In genomic region chr6:132931937-132932336, GRCh38 we compare ENCODE assay signal across 11 cellular contexts.
DNase-seq lines count a peak whose midpoint lies in the region; ATAC-seq and TF ChIP-seq lines count a peak whose summit lies in the region.
"Had no signal": no experiment of that assay in that cellular context is flagged by ENCODE, and none has a peak within 500 bp of the region (broad histone marks: within the 10 kb centered on the region; RNA-seq: fewer than 3 reads in every experiment).

No MANE protein-coding gene starts in this region.

- H3K36me3 ChIP-seq in heart right ventricle = no peaks in the 10 kb centered on the region
- H3K36me3 ChIP-seq: colonic mucosa had no signal

- H3K27ac ChIP-seq in heart right ventricle = no peak overlapping the region
- H3K27ac ChIP-seq: colonic mucosa had no signal

- peaks cover 0 to 3% (median 0%) of the 10 kb centered on the region in 7 donors for H3K27me3 ChIP-seq in heart right ventricle
- H3K27me3 ChIP-seq: colonic mucosa had no signal

- H3K9me3 ChIP-seq in heart right ventricle = no peaks in the 10 kb centered on the region
- H3K9me3 ChIP-seq: colonic mucosa had no signal

- no peak overlapping the region for H3K4me3 ChIP-seq in heart right ventricle
- H3K4me3 ChIP-seq: colonic mucosa had no signal

- intact Hi-C loops in heart right ventricle (cut with DNase I) = no loop called here

- no peak for TF ChIP-seq CTCF in heart right ventricle (IDR thresholded peaks at IDR 0.05)

- 63 to 84% methylated on average over 2 of the region's 2 CpGs for WGBS in heart right ventricle, 2 donors

- DNase-seq in A172 (ENCODE audit: low spot score) (peak; percentile 19), HK-2 (ENCODE audit: unreplicated experiment) (peak; percentile 38), astrocyte of the hippocampus (ENCODE audit: low read depth, low spot score) (peak; percentile 89), medulla oblongata (ENCODE audit: extremely low spot score) (peak; percentile 7), heart right ventricle (no peak), NCI-H1105 (lab: John Stamatoyannopoulos, UW) (no peak), NOMO-1 treated with dmso at 0.1 percent for 144 hours (lab: John Stamatoyannopoulos, UW; ENCODE audit: unreplicated experiment) (no peak)
- DNase-seq in activated CD4-positive, alpha-beta T cell treated with anti-CD3 and anti-CD28 coated beads, Interleukin-2, amount 50 U/mL, for 1 hour = no peak
- DNase-seq: colonic mucosa; H9; stimulated activated CD4-positive, alpha-beta T cell treated with anti-CD3 and anti-CD28 coated beads, Interleukin-2, amount 100 ng/mL, for 48 hours had no signal

- no peak for ATAC-seq in heart right ventricle

- no peaks in the 10 kb centered on the region for H3K4me1 ChIP-seq in heart right ventricle
- H3K4me1 ChIP-seq: colonic mucosa had no signal

Comparison
In these comparisons a context has a peak if more than half of its experiments do, and no peak if none do; other contexts are left out.
1. DNase-seq: peak in A172 (single experiment), HK-2 (single experiment), astrocyte of the hippocampus (single experiment) and medulla oblongata (single experiment); none in heart right ventricle (0 of 2), NCI-H1105 (single experiment), NOMO-1 treated with dmso at 0.1 percent for 144 hours (single experiment) and activated CD4-positive, alpha-beta T cell treated with anti-CD3 and anti-CD28 coated beads, Interleukin-2, amount 50 U/mL, for 1 hour (single experiment).